Comparison of ENCODE assay signal across 8 cellular contexts in the genomic region with DNA sequence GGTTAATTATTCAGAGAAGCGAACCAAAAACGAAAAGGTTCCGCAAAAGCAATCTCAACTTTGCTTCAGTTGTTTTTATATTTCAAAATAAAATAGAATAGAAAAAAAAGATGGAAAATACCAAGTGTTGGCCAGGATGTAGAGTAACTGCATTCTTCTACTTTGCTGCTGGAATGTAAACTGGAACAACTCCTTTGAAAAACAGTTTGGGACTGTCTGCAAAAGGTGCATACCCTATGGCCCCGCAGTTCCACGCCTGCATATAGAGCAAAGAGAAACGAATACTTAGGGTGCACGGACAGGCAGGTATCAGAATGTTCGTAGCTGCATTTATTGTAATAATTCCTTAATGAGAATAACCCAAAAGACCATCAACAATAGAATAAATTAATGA. TPM values are rescaled to one million over a fixed set of nuclear protein-coding genes. Genes with fewer than 3 reads are reported as not detected.
DNase-seq lines count a peak whose midpoint lies in the region; ATAC-seq and TF ChIP-seq lines count a peak whose summit lies in the region.

No MANE protein-coding gene starts in this region.

- H2AFZ ChIP-seq in GM23248 = peak overlapping the region; percentile 93

- DNase-seq in GM23248 (no peak), fibroblast of pulmonary artery (ENCODE audit: low read depth) (no peak), gastrocnemius medialis (no peak), NCI-H2171 (lab: John Stamatoyannopoulos, UW) (no peak), DMS114 treated with DMSO at 0.1 percent for 48 hours (lab: John Stamatoyannopoulos, UW; ENCODE audit: unreplicated experiment) (no peak), cerebellar nuclear complex (lab: John Stamatoyannopoulos, UW) (no peak), midbrain (lab: John Stamatoyannopoulos, UW) (no peak)

- H3K79me2 ChIP-seq in GM23248 (ENCODE audit: insufficient read depth) = peaks cover 55% of the 10 kb centered on the region

- ATAC-seq in SK-N-SH treated with all-trans-retinoic acid at 6 μM for 48 hours (peak; percentile 6; the same call in 2 of the 3 replicates), gastrocnemius medialis (no peak)

- no peaks in the 10 kb centered on the region for H3K9me2 ChIP-seq in GM23248 (ENCODE audit: insufficient read depth)

- in situ Hi-C loops in GM23248 (cut with MboI) = no loop called here
- in situ Hi-C loops in gastrocnemius medialis (cut with MboI; ENCODE audit: low sequenced_read_pairs in 4 of 4) = loop anchor here in 1 of 4 donors (10.0 kb wide), 1 partner anchor 82 kb away; no protein-coding TSS in a partner anchor

- H3K36me3 ChIP-seq in GM23248 (ENCODE audit: low read depth) (no peaks in the 10 kb centered on the region), gastrocnemius medialis (no peaks in the 10 kb centered on the region)

- peaks cover 58% of the 10 kb centered on the region; the same call in 1 of the 2 replicates for H3F3A ChIP-seq in GM23248 (ENCODE audit: insufficient read depth)

- H3K27me3 ChIP-seq in GM23248 (replicated peaks; ENCODE audit: insufficient read depth) (no peaks in the 10 kb centered on the region), gastrocnemius medialis (no peaks in the 10 kb centered on the region)

- no peak for TF ChIP-seq POLR2A in gastrocnemius medialis (IDR thresholded peaks at IDR 0.05)

- H3K9me3 ChIP-seq in GM23248 (ENCODE audit: low read depth) = no peaks in the 10 kb centered on the region
- H3K9me3 ChIP-seq in gastrocnemius medialis = no peaks in the 10 kb centered on the region

- H3K27ac ChIP-seq in GM23248 = peak overlapping the region; percentile 78
- peak overlapping the region in 3 of 4 donors; percentile 75 to 83 (median 80) for H3K27ac ChIP-seq in gastrocnemius medialis

- peak overlapping the region; percentile 85 for H3K9ac ChIP-seq in GM23248

- intact Hi-C loops in gastrocnemius medialis (cut with DNase I; ENCODE audit: low total_unique reads) = loop anchor here (1.0 to 5.0 kb wide), 3 partner anchors 40 to 94 kb away; partner anchors contain the start of gene BAG2

- H4K20me1 ChIP-seq in GM23248 (ENCODE audit: insufficient read depth) = no peaks in the 10 kb centered on the region

- H3K4me3 ChIP-seq in GM23248 = peak overlapping the region; percentile 92
- peak overlapping the region; percentile 83 for H3K4me3 ChIP-seq in fibroblast of pulmonary artery (replicated peaks; ENCODE audit: low read depth, low read length)
- peak overlapping the region; percentile 87 to 100 (median 92) for H3K4me3 ChIP-seq in gastrocnemius medialis

- H3K4me1 ChIP-seq in GM23248 (ENCODE audit: insufficient read depth) (peaks cover 34% of the 10 kb centered on the region), gastrocnemius medialis (peaks cover 0 to 5% of the 10 kb centered on the region in 2 donors)

- peak overlapping the region; percentile 98 for H3K4me2 ChIP-seq in GM23248 (ENCODE audit: unreplicated experiment)

- TF ChIP-seq CTCF in fibroblast of pulmonary artery (IDR thresholded peaks at IDR 0.05; ENCODE audit: low read length, missing control alignments) (no peak), gastrocnemius medialis (IDR thresholded peaks at IDR 0.05 in 4 of 5, conservative IDR thresholded peaks at IDR 0.05 in 1 of 5) (no peak)

- 52 to 54% methylated on average over 8 of the region's 8 CpGs for WGBS in GM23248 (ENCODE audit: low coverage in 1 of 2, low lambda C conversion rate in 2 of 2, missing lambda C conversion rate in 2 of 2), 2 experiments

TF ChIP-seq in SK-N-SH treated with all-trans-retinoic acid at 6 μM for 48 hours, 23 proteins besides CTCF, POLR2A, EP300 and RAD21:
- TF ChIP-seq, protein P1, sequence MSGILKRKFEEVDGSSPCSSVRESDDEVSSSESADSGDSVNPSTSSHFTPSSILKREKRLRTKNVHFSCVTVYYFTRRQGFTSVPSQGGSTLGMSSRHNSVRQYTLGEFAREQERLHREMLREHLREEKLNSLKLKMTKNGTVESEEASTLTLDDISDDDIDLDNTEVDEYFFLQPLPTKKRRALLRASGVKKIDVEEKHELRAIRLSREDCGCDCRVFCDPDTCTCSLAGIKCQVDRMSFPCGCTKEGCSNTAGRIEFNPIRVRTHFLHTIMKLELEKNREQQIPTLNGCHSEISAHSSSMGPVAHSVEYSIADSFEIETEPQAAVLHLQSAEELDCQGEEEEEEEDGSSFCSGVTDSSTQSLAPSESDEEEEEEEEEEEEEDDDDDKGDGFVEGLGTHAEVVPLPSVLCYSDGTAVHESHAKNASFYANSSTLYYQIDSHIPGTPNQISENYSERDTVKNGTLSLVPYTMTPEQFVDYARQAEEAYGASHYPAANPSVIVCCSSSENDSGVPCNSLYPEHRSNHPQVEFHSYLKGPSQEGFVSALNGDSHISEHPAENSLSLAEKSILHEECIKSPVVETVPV (CRISPR knock-in tag; IDR thresholded peaks at IDR 0.05) = no peak
- TF ChIP-seq, protein P2, sequence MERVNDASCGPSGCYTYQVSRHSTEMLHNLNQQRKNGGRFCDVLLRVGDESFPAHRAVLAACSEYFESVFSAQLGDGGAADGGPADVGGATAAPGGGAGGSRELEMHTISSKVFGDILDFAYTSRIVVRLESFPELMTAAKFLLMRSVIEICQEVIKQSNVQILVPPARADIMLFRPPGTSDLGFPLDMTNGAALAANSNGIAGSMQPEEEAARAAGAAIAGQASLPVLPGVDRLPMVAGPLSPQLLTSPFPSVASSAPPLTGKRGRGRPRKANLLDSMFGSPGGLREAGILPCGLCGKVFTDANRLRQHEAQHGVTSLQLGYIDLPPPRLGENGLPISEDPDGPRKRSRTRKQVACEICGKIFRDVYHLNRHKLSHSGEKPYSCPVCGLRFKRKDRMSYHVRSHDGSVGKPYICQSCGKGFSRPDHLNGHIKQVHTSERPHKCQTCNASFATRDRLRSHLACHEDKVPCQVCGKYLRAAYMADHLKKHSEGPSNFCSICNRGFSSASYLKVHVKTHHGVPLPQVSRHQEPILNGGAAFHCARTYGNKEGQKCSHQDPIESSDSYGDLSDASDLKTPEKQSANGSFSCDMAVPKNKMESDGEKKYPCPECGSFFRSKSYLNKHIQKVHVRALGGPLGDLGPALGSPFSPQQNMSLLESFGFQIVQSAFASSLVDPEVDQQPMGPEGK (CRISPR knock-in tag; IDR thresholded peaks at IDR 0.05; ENCODE audit: borderline replicate concordance) = no peak
- no peak for TF ChIP-seq ZC3H10 (CRISPR knock-in tag; IDR thresholded peaks at IDR 0.05)
TF ChIP-seq in SK-N-SH treated with all-trans-retinoic acid at 6 μM for 48 hours: peak in this region for 0.

RNA-seq across cellular contexts. Expression of gene RAB23, which starts 0.6 kb away (rescaled TPM):
- 78.6 and 81.7 TPM in 2 replicates for total RNA-seq in GM23248 (2014; rRNA removed; shearing (Covaris generic))
- 46.9 and 49.1 TPM in 2 replicates for polyA plus RNA-seq in GM23248 (2016; fragmentation: Nextera tagmentation; extraction: Ambion mirVana)
- total RNA-seq in gastrocnemius medialis = 10 to 100 TPM in 3 of 4 donors, 1 to 10 TPM in 1; 8.7 to 18.5 (median 11.6) TPM

RNA-seq across cellular contexts. Expression of gene BAG2, which starts 50.6 kb away (rescaled TPM):
- total RNA-seq in GM23248 (2014; rRNA removed; shearing (Covaris generic)) = 32.1 and 33.4 TPM in 2 replicates
- 40.1 and 40.4 TPM in 2 replicates for polyA plus RNA-seq in GM23248 (2016; fragmentation: Nextera tagmentation; extraction: Ambion mirVana)
- 10 to 100 TPM in 2 of 4 donors, 1 to 10 TPM in 2; 6.7 to 15.7 (median 9.8) TPM for total RNA-seq in gastrocnemius medialis
